ENCODE assay signal across 8 cellular contexts in the genomic region with DNA sequence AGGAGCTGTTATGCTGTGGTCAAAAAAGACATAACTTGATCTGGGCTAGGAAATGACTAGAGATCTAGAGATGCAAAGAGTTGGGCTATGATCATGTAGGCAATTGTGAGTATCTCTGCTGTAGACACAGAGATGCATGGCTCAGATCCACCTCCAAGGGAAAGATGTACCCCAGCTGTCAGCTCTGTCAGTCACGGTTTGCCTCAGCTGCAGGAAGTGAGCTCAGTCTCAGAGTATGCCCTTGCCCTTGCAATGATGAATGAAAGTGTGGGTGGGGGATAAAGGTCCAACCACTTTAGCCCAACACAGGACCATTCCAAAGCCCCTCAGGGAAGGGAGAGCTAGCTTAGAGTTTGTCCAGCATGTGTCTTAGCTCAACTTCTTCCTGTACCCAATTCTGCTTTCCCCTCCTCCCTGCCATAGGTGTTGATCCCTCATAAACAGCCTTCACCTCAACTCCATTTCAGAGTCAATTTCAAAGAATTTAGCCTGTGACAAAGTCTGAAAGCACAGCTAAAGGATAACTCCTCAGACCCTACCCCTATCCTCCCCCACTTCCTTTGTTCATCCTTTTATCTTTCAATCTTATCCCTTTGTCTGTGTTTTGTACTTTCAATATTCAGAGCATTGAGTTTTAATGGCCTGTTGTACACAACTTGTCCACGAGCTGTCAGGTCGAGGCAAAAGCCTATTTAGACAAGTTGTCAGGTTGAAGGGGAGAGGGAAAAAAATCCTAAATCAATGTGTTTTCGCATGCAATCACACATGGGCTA.
DNase-seq lines count a peak whose midpoint lies in the region; ATAC-seq, FAIRE-seq and TF ChIP-seq lines count a peak whose summit lies in the region.

No MANE protein-coding gene starts in this region.

- peaks cover 26% of the 10 kb centered on the region for H3K4me1 ChIP-seq in DND-41 (ENCODE audit: insufficient read depth, low read length)

- H3K4me1 Mint-ChIP-seq in activated naive CD8-positive, alpha-beta T cell treated with anti-CD3 and anti-CD28 coated beads for 36 hours = peaks cover 11% of the 10 kb centered on the region

- no peaks in the 10 kb centered on the region for H3K36me3 ChIP-seq in DND-41 (ENCODE audit: insufficient read depth, low read length)

- H4K20me1 ChIP-seq in DND-41 (ENCODE audit: insufficient read depth, low read length) = no peaks in the 10 kb centered on the region

- no peak for TF ChIP-seq CTCF in DND-41 (IDR thresholded peaks at IDR 0.05; ENCODE audit: borderline replicate concordance, extremely low read depth, low read length, poor library complexity, severe bottlenecking)

- no peaks in the 10 kb centered on the region for H3K27me3 ChIP-seq in DND-41 (ENCODE audit: insufficient read depth, low read length, poor library complexity)

- H3K27ac Mint-ChIP-seq in activated naive CD8-positive, alpha-beta T cell treated with anti-CD3 and anti-CD28 coated beads for 36 hours = no peak overlapping the region

- H3K27ac ChIP-seq in DND-41 (ENCODE audit: low read length) = peak overlapping the region; percentile 92

- H3K4me2 ChIP-seq in DND-41 (ENCODE audit: insufficient read depth, low read length) = peak overlapping the region; percentile 45

- H3K9me3 Mint-ChIP-seq in activated naive CD8-positive, alpha-beta T cell treated with anti-CD3 and anti-CD28 coated beads for 36 hours = no peaks in the 10 kb centered on the region

- H3K9me3 ChIP-seq in DND-41 (ENCODE audit: insufficient read depth, low read length, severe bottlenecking) = no peaks in the 10 kb centered on the region

- no peaks in the 10 kb centered on the region for H3K36me3 Mint-ChIP-seq in activated naive CD8-positive, alpha-beta T cell treated with anti-CD3 and anti-CD28 coated beads for 36 hours

- intact Hi-C loops in posterior vena cava (cut with DNase I) = no loop called here

- ATAC-seq in DND-41 (ENCODE audit: insufficient read depth, low read depth) (peak; percentile 99), HG03066 (IDR thresholded peaks at IDR 0.05; ENCODE audit: low read depth, unreplicated experiment) (peak; percentile 91)

- H3K9ac ChIP-seq in DND-41 (ENCODE audit: low read depth, low read length) = peak overlapping the region; percentile 41

- H2AFZ ChIP-seq in DND-41 (ENCODE audit: low read depth, low read length) = peak overlapping the region; percentile 61

- no peaks in the 10 kb centered on the region for H3K79me2 ChIP-seq in DND-41 (ENCODE audit: insufficient read depth, low read length)

- peaks cover 2% of the 10 kb centered on the region for H3K27me3 Mint-ChIP-seq in activated naive CD8-positive, alpha-beta T cell treated with anti-CD3 and anti-CD28 coated beads for 36 hours

- peak; percentile 96 for FAIRE-seq in GM19239 (lab: Jason Lieb, UNC)

- DNase-seq in DND-41 = peak; percentile 74
- no peak for DNase-seq in GM19239 (ENCODE audit: insufficient read length, low spot score)
- DNase-seq in activated naive CD8-positive, alpha-beta T cell treated with anti-CD3 and anti-CD28 coated beads for 36 hours = peak; percentile 4
- DNase-seq in activated CD4-positive, CD25-positive, alpha-beta regulatory T cell treated with anti-CD3 and anti-CD28 coated beads, Interleukin-2, amount 50 U/mL, for 72 hours = no peak
- no peak for DNase-seq in DMS 273 (lab: John Stamatoyannopoulos, UW; ENCODE audit: unreplicated experiment)
- DNase-seq in NCI-H1694 (lab: John Stamatoyannopoulos, UW) = no peak
- DNase-seq in posterior vena cava (ENCODE audit: low spot score) = no peak

- H3K4me3 Mint-ChIP-seq in activated naive CD8-positive, alpha-beta T cell treated with anti-CD3 and anti-CD28 coated beads for 36 hours = no peak overlapping the region

- H3K4me3 ChIP-seq in DND-41 (ENCODE audit: low read depth in 1 of 2, low read length in 2 of 2) = no peak overlapping the region

Comparison
In these comparisons a context has a peak if more than half of its experiments do, and no peak if none do; other contexts are left out.
1. DNase-seq: peak in DND-41 (single experiment) and activated naive CD8-positive, alpha-beta T cell treated with anti-CD3 and anti-CD28 coated beads for 36 hours (single experiment); none in GM19239 (single experiment), activated CD4-positive, CD25-positive, alpha-beta regulatory T cell treated with anti-CD3 and anti-CD28 coated beads, Interleukin-2, amount 50 U/mL, for 72 hours (single experiment), DMS 273 (single experiment), NCI-H1694 (single experiment) and posterior vena cava (single experiment).